20 cellular contexts compared by ENCODE assay signal in the genomic region with DNA sequence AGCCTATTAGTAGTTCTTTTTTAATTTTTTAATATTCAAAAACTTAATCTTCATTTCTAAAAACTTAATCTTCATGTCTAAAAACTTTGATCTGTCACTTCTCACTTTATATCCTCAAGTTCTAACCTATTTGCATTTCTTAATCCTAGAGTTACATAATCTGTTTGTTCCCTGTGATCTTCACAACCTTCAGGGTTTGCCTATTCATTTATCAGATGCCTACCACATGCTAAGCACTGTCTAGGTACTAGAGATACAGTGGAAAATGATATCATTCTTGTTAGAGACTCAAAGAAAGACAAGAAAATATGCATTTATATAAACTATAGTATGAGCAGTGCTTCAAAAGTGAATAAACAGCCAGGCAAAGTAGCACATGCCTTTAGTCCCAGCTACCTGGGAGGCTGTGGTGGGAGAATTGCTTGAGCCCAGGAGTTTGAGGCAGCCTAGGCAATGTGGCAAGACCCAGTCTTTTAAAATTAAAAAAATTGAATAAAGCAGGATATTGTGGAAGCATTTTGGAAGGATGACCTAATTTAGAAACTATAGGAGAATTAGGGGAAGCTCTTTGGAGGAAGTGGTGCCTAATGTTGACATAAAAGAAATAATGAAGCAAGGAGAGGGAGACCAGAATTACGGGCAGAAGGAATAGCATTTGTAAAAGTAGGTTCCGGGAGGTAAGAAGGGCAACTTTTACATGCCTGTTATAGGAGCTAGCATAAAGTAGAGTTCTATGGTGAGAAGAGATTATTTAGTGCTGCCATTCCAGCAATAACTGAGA. TPM values are rescaled to one million over a fixed set of nuclear protein-coding genes. Genes with fewer than 3 reads are reported as not detected.
A peak's percentile ranks its signal among the peaks of the same experiment; 100 is the strongest.
DNase-seq lines count a peak whose midpoint lies in the region; ATAC-seq, FAIRE-seq and TF ChIP-seq lines count a peak whose summit lies in the region.
"Had no signal": no experiment of that assay in that cellular context is flagged by ENCODE, and none has a peak within 500 bp of the region (broad histone marks: within the 10 kb centered on the region; RNA-seq: fewer than 3 reads in every experiment).

No MANE protein-coding gene starts in this region.

- FAIRE-seq in GM19239 (lab: Jason Lieb, UNC) (peak; percentile 23), kidney (lab: Jason Lieb, UNC) (no peak)
- FAIRE-seq: bronchial epithelial cell, pancreas had no signal

- peak; percentile 25 for ATAC-seq in gastroesophageal sphincter
- ATAC-seq: activated CD4-positive, alpha-beta T cell treated with anti-CD3 and anti-CD28 coated beads for 36 hours had no signal

- peaks cover 0 to 1% (median 0%) of the 10 kb centered on the region in 3 donors for H3K27me3 Mint-ChIP-seq in CD14-positive monocyte (ENCODE audit: low read depth in 3 of 3)
- no peaks in the 10 kb centered on the region for H3K27me3 Mint-ChIP-seq in Calu3 (ENCODE audit: unreplicated experiment)
- H3K27me3 Mint-ChIP-seq: activated CD4-positive, alpha-beta T cell treated with anti-CD3 and anti-CD28 coated beads for 36 hours; activated naive CD8-positive, alpha-beta T cell treated with anti-CD3 and anti-CD28 coated beads, Interleukin-2, amount 10 ng/mL, durations not matched to agents 7 days and 5 days had no signal

- H3K4me3 ChIP-seq in SK-N-MC (no peak overlapping the region), gastroesophageal sphincter (no peak overlapping the region), kidney (ENCODE audit: low read length in 2 of 2) (no peak overlapping the region)
- H3K4me3 ChIP-seq: pancreas, tibial artery had no signal

- H3K9me3 ChIP-seq in SK-N-MC (ENCODE audit: low read depth, low read length), result no peaks in the 10 kb centered on the region
- no peaks in the 10 kb centered on the region for H3K9me3 ChIP-seq in gastroesophageal sphincter
- no peaks in the 10 kb centered on the region for H3K9me3 ChIP-seq in kidney (ENCODE audit: control insufficient read depth in 1 of 2, low read length in 2 of 2)
- H3K9me3 ChIP-seq: pancreas, tibial artery had no signal

- H3K36me3 ChIP-seq in SK-N-MC (ENCODE audit: insufficient read depth, low read length) (peaks cover 48% of the 10 kb centered on the region), gastroesophageal sphincter (peaks cover 0 to 89% of the 10 kb centered on the region in 2 donors), kidney (ENCODE audit: control insufficient read depth in 1 of 2, insufficient read depth in 2 of 2, low read length in 2 of 2) (peaks cover 9 to 23% of the 10 kb centered on the region in 2 donors)

- H3K9me3 Mint-ChIP-seq in CD14-positive monocyte (peaks cover 0 to 1% (median 0%) of the 10 kb centered on the region in 7 donors), Calu3 (ENCODE audit: low read depth, unreplicated experiment) (no peaks in the 10 kb centered on the region)
- H3K9me3 Mint-ChIP-seq: activated naive CD8-positive, alpha-beta T cell treated with anti-CD3 and anti-CD28 coated beads, Interleukin-2, amount 10 ng/mL, durations not matched to agents 7 days and 5 days; H9 had no signal

- H3K36me3 Mint-ChIP-seq in CD14-positive monocyte (peaks cover 38 to 57% of the 10 kb centered on the region in 2 donors), Calu3 (ENCODE audit: insufficient read depth, unreplicated experiment) (peaks cover 20% of the 10 kb centered on the region)

- TF ChIP-seq POLR2A in gastroesophageal sphincter (IDR thresholded peaks at IDR 0.05), result no peak

- TF ChIP-seq EP300 in gastroesophageal sphincter (IDR thresholded peaks at IDR 0.05), result no peak

- no peaks in the 10 kb centered on the region for H3K27me3 ChIP-seq in gastroesophageal sphincter
- H3K27me3 ChIP-seq: pancreas, tibial artery had no signal

- H3K4me1 ChIP-seq in gastroesophageal sphincter (peaks cover 0 to 7% (median 0%) of the 10 kb centered on the region in 3 donors), kidney (ENCODE audit: control insufficient read depth in 1 of 2, insufficient read depth in 1 of 2, low read depth in 1 of 2, low read length in 2 of 2) (no peaks in the 10 kb centered on the region)
- H3K4me1 ChIP-seq: pancreas, tibial artery had no signal

- H3K9ac ChIP-seq in SK-N-MC (ENCODE audit: insufficient read length), result no peak overlapping the region
- no peak overlapping the region for H3K9ac ChIP-seq in kidney (ENCODE audit: low read length in 2 of 2)

- intact Hi-C loops in CD14-positive monocyte (cut with micrococcal nuclease) (no loop called here), Calu3 (cut with micrococcal nuclease; ENCODE audit: unreplicated experiment) (no loop called here), kidney (cut with DNase I) (no loop called here)

- CTCF ChIA-PET in Calu3 (lab: Charles Lee), result interaction anchor here (0.6 kb wide), 1 partner anchor 9 kb away, joined by 4 read pairs; no protein-coding TSS in a partner anchor

- TF ChIP-seq CTCF in CD14-positive monocyte (IDR thresholded peaks at IDR 0.05) (no peak), gastroesophageal sphincter (IDR thresholded peaks at IDR 0.05) (no peak), Calu3 (IDR thresholded peaks at IDR 0.05; ENCODE audit: unreplicated experiment) (no peak), kidney (IDR thresholded peaks at IDR 0.05; ENCODE audit: borderline replicate concordance, extremely low read depth, insufficient read depth) (no peak)

- H3K27ac ChIP-seq in SK-N-MC, result peak overlapping the region; percentile 34; the same call in 1 of the 2 replicates
- H3K27ac ChIP-seq in gastroesophageal sphincter, result peak overlapping the region in 1 of 4 donors; percentile 22
- H3K27ac ChIP-seq in kidney (ENCODE audit: low read depth in 2 of 2, low read length in 2 of 2), result no peak overlapping the region
- H3K27ac ChIP-seq: tibial artery had no signal

- no TSS peak for BruUV-seq in Calu3 (replicated peaks; lab: Mats Ljungman, UMichigan)

- 67 to 68% methylated on average over 2 of the region's 2 CpGs for WGBS in gastroesophageal sphincter (ENCODE audit: low coverage in 1 of 2), 2 donors

- H3K4me1 Mint-ChIP-seq in CD14-positive monocyte (peaks cover 28% of the 10 kb centered on the region), Calu3 (ENCODE audit: low read depth, unreplicated experiment) (no peaks in the 10 kb centered on the region)
- H3K4me1 Mint-ChIP-seq: H9 had no signal

- H3K4me3 Mint-ChIP-seq in CD14-positive monocyte, result peak overlapping the region in 1 of 2 donors; percentile 80
- no peak overlapping the region for H3K4me3 Mint-ChIP-seq in Calu3 (ENCODE audit: low read depth, unreplicated experiment)
- H3K4me3 Mint-ChIP-seq: activated CD4-positive, alpha-beta T cell treated with anti-CD3 and anti-CD28 coated beads for 36 hours; activated naive CD8-positive, alpha-beta T cell treated with anti-CD3 and anti-CD28 coated beads, Interleukin-2, amount 10 ng/mL, durations not matched to agents 7 days and 5 days; H9 had no signal

- DNase-seq in CD14-positive monocyte (ENCODE audit: low spot score), result no peak
- no peak for DNase-seq in GM19239 (ENCODE audit: insufficient read length, low spot score)
- DNase-seq in SK-N-MC (ENCODE audit: low read depth, low spot score), result no peak
- DNase-seq in OCI-M2 (lab: John Stamatoyannopoulos, UW; ENCODE audit: unreplicated experiment), result no peak
- no peak for DNase-seq in retina
- DNase-seq in Calu3, result no peak
- DNase-seq in kidney, result no peak
- DNase-seq: activated CD4-positive, alpha-beta T cell treated with anti-CD3 and anti-CD28 coated beads for 36 hours; activated naive CD8-positive, alpha-beta T cell treated with anti-CD3 and anti-CD28 coated beads, Interleukin-2, amount 10 ng/mL, durations not matched to agents 7 days and 5 days; activated T-cell treated with anti-CD3 and anti-CD28 coated beads for 4 hours; DMS 273 treated with DMSO at 0.1 percent for 48 hours; effector CD8-positive, alpha-beta T cell; H9; hippocampal formation; NCI-H2029 treated with DMSO at 0.1 percent for 48 hours; NCI-H526 treated with DMSO at 0.1 percent for 48 hours; pancreas; tibial artery had no signal

- H3K27ac Mint-ChIP-seq in CD14-positive monocyte (peak overlapping the region; percentile 80 to 98 (median 94)), Calu3 (ENCODE audit: unreplicated experiment) (no peak overlapping the region)
- H3K27ac Mint-ChIP-seq: activated CD4-positive, alpha-beta T cell treated with anti-CD3 and anti-CD28 coated beads for 36 hours; activated naive CD8-positive, alpha-beta T cell treated with anti-CD3 and anti-CD28 coated beads, Interleukin-2, amount 10 ng/mL, durations not matched to agents 7 days and 5 days; H9 had no signal

RNA-seq across cellular contexts. Expression of a gene that starts 54.4 kb away (rescaled TPM):
- polyA plus RNA-seq in CD14-positive monocyte (10 to 100 TPM; 34.9 to 43.0 TPM), kidney (ENCODE audit: insufficient read depth, low read depth, low replicate concordance) (28.2 TPM)
- total RNA-seq in gastroesophageal sphincter (10 to 100 TPM; 44.0 to 76.9 (median 64.8) TPM), Calu3 (2022) (69.8 and 71.3 TPM in 2 replicates), kidney (80.8 TPM)
